ENCODE assay signal across 16 cellular contexts in the genomic region with DNA sequence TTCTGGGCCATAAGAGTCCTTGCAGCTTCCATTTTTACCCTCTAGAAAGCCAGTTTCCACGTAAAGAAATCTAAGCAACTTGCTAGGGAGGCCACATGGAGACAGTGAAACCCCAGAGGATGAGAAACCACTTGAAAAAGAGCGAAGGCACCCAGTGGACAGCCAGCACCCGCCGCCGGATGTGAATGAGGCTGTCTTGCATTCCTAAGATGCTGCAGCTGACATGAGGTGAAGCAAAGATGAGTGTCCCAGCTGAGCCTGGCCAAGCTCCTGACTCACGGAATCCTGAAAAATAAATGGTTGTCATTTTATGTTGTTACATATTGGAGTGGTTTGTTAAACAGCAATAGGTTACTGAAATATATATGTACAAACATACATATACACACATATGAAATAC. TPM values are rescaled to one million over a fixed set of nuclear protein-coding genes. Genes with fewer than 3 reads are reported as not detected.
DNase-seq lines count a peak whose midpoint lies in the region; ATAC-seq and TF ChIP-seq lines count a peak whose summit lies in the region.
"Had no signal": no experiment of that assay in that cellular context is flagged by ENCODE, and none has a peak within 500 bp of the region (broad histone marks: within the 10 kb centered on the region; RNA-seq: fewer than 3 reads in every experiment).

No MANE protein-coding gene starts in this region.

- H3K27ac ChIP-seq in Panc1 (ENCODE audit: low read length) = peak overlapping the region; percentile 70; the same call in 1 of the 2 replicates

- peak overlapping the region; percentile 12 for H3K9ac ChIP-seq in skeletal muscle satellite cell (ENCODE audit: low read depth, low read length)

- POLR2A ChIA-PET in Panc1 (lab: Charles Lee) = no interaction called here

- BruUV-seq in Panc1 (replicated peaks; lab: Mats Ljungman, UMichigan) = no TSS peak

- H3K4me3 ChIP-seq in Panc1 (ENCODE audit: low read depth in 2 of 2, low read length in 2 of 2) = no peak overlapping the region
- H3K4me3 ChIP-seq in fibroblast of mammary gland (ENCODE audit: control insufficient read depth, low read depth, low read length) = no peak overlapping the region
- no peak overlapping the region for H3K4me3 ChIP-seq in skeletal muscle satellite cell (ENCODE audit: low read length)

- in situ Hi-C loops in Panc1 (cut with HindIII; ENCODE audit: low pct_unique_long_range_greater_than_20kb, low sequenced_read_pairs) = no loop called here

- H3K4me1 ChIP-seq in Panc1 (ENCODE audit: control insufficient read depth, insufficient read depth, low read length) (peaks cover 32% of the 10 kb centered on the region), skeletal muscle satellite cell (ENCODE audit: control insufficient read depth, insufficient read depth, low read length) (peaks cover 53% of the 10 kb centered on the region)

- intact Hi-C loops in Panc1 (cut with micrococcal nuclease; ENCODE audit: unreplicated experiment) = no loop called here

- peak overlapping the region; percentile 26 for H3K4me2 ChIP-seq in skeletal muscle satellite cell (ENCODE audit: low read length)

- no peak for ATAC-seq in Panc1

- H3K36me3 ChIP-seq in Panc1 (ENCODE audit: control insufficient read depth, insufficient read depth, low read length) = no peaks in the 10 kb centered on the region
- H3K36me3 ChIP-seq in skeletal muscle satellite cell (ENCODE audit: insufficient read depth, low read length) = no peaks in the 10 kb centered on the region

- H3K27me3 ChIP-seq in Panc1 (ENCODE audit: control insufficient read depth, insufficient read depth, low read length) = no peaks in the 10 kb centered on the region
- no peaks in the 10 kb centered on the region for H3K27me3 ChIP-seq in skeletal muscle satellite cell (ENCODE audit: control insufficient read depth, insufficient read depth, low read length)

- DNase-seq in GM04503 (ENCODE audit: low read depth) = peak; percentile 55
- DNase-seq in Panc1 (ENCODE audit: low read depth, low spot score) = no peak
- DNase-seq in fibroblast of mammary gland (ENCODE audit: low read depth) = peak; percentile 69
- DNase-seq in HT-29 (ENCODE audit: low spot score) = no peak
- no peak for DNase-seq in stimulated activated naive CD4-positive, alpha-beta T cell treated with Interleukin-2 at 50 U/mL for 16 hours (lab: John Stamatoyannopoulos, UW)
- DNase-seq in COLO668 (lab: John Stamatoyannopoulos, UW; ENCODE audit: unreplicated experiment) = no peak
- DNase-seq: activated CD8-positive, alpha-beta memory T cell treated with anti-CD3 and anti-CD28 coated beads, Interleukin-2, amount 50 U/mL, for 48 hours; activated naive CD4-positive, alpha-beta T cell treated with anti-CD3 and anti-CD28 coated beads for 36 hours; CD4-positive, CD25-positive, alpha-beta regulatory T cell; DMS79 treated with DMSO at 0.1 percent for 48 hours; effector CD4-positive, alpha-beta T cell; KBM-7; NCI-H1105 treated with DMSO at 0.1 percent for 48 hours; retina; SHP77 had no signal

- TF ChIP-seq CTCF in Panc1 (IDR thresholded peaks at IDR 0.05) (no peak), fibroblast of mammary gland (conservative IDR thresholded peaks at IDR 0.05; ENCODE audit: control insufficient read depth, insufficient read depth, low read depth, low read length) (no peak)

- CTCF ChIA-PET in Panc1 (lab: Charles Lee) = no interaction called here

- H3K9me3 ChIP-seq in Panc1 (ENCODE audit: control insufficient read depth, insufficient read depth, low read depth, low read length) (no peaks in the 10 kb centered on the region), skeletal muscle satellite cell (replicated peaks; ENCODE audit: low read length) (no peaks in the 10 kb centered on the region)

RNA-seq across cellular contexts. Expression of a gene that starts 44.7 kb away (rescaled TPM):
- total RNA-seq in Panc1 (2021; ENCODE audit: unreplicated experiment) = 705 TPM
- 531 TPM for polyA plus RNA-seq in Panc1 (2012; ENCODE audit: insufficient read length)
- total RNA-seq in skeletal muscle satellite cell (2012; rRNA removed) = 520 and 573 TPM in 2 replicates
- total RNA-seq in HT-29 (2014; rRNA removed; shearing (Covaris generic)) = 219 and 239 TPM in 2 replicates

Comparison
In these comparisons a context has a peak if more than half of its experiments do, and no peak if none do; other contexts are left out.
1. DNase-seq: peak in GM04503 (single experiment) and fibroblast of mammary gland (single experiment); none in Panc1 (single experiment), HT-29 (single experiment), stimulated activated naive CD4-positive, alpha-beta T cell treated with Interleukin-2 at 50 U/mL for 16 hours (single experiment) and COLO668 (single experiment).